In the genomic region with DNA sequence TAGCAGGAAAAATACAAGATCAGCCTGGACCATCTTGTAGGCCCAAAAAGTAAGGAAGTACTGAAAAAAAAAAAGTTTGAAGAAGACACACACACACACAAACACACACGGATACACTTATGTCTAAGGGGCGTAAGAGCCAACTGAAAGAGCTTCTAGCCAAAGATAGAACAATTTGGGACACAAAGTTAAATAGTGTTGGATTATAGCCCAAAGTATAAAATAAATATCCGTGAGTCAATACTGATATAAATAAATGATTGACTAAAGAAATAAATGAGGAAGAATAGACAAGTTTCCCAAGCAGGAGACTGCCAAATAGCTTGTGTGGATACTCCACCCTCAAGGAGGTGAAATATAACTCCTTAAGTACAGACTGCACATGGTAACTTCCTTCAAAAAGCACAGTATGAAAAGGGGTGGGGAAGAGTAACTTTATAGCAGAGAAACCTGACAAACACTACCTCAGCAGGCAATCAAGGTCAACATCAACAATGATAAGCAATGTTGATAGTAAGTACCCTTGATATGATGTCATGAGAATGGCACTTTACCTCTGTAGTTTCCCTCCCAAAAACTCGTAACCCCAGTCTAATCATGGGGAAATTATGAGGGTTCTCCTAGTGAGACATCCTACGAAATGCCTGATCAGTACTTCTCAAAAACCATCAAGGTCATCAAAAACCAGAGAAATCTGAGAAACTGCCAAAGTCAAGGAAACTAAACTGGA, we compare ENCODE assay signal across 16 cellular contexts.
DNase-seq lines count a peak whose midpoint lies in the region; ATAC-seq, FAIRE-seq and TF ChIP-seq lines count a peak whose summit lies in the region.
"Had no signal": no experiment of that assay in that cellular context is flagged by ENCODE, and none has a peak within 500 bp of the region (broad histone marks: within the 10 kb centered on the region; RNA-seq: fewer than 3 reads in every experiment).

No MANE protein-coding gene starts in this region.

- H3K9me3 ChIP-seq in mucosa of descending colon, result no peaks in the 10 kb centered on the region
- H3K9me3 ChIP-seq in upper lobe of right lung, result no peaks in the 10 kb centered on the region
- H3K9me3 ChIP-seq in BE2C, result no peaks in the 10 kb centered on the region

- H3K4me3 ChIP-seq in mucosa of descending colon, result no peak overlapping the region
- no peak overlapping the region for H3K4me3 ChIP-seq in upper lobe of right lung
- H3K4me3 ChIP-seq in BE2C (ENCODE audit: low read depth, low read length), result no peak overlapping the region

- H3K4me1 ChIP-seq in mucosa of descending colon (ENCODE audit: low read depth) (peaks cover 32% of the 10 kb centered on the region), upper lobe of right lung (no peaks in the 10 kb centered on the region), BE2C (no peaks in the 10 kb centered on the region)

- intact Hi-C loops in mucosa of descending colon (cut with DNase I, micrococcal nuclease) (no loop called here), upper lobe of right lung (cut with DNase I) (no loop called here)

- peak; percentile 27 for DNase-seq in NCI-H2029 (lab: John Stamatoyannopoulos, UW)
- no peak for DNase-seq in NCI-H2029 treated with DMSO at 0.1 percent for 48 hours (lab: John Stamatoyannopoulos, UW)
- peak in 1 of 3 donors; percentile 33 for DNase-seq in mucosa of descending colon
- DNase-seq in upper lobe of right lung, result no peak
- no peak for DNase-seq in activated T-cell treated with anti-CD3 and anti-CD28 coated beads, Interleukin-2, amount 50 U/mL, for 48 hours
- no peak for DNase-seq in BE2C
- DNase-seq: C1 segment of cervical spinal cord, DMS153, H9, NCI-H1417 treated with DMSO at 0.1 percent for 48 hours, NCI-H2081 treated with DMSO at 0.1 percent for 48 hours, NCI-H345, Right ventricle myocardium superior had no signal

- peak; percentile 92 for FAIRE-seq in colon (lab: Jason Lieb, UNC)

- peaks cover 6% of the 10 kb centered on the region for H3K36me3 ChIP-seq in mucosa of descending colon (ENCODE audit: low read depth)
- H3K36me3 ChIP-seq in upper lobe of right lung, result no peaks in the 10 kb centered on the region
- H3K36me3 ChIP-seq in BE2C, result no peaks in the 10 kb centered on the region

- H3K27me3 ChIP-seq in upper lobe of right lung (no peaks in the 10 kb centered on the region), BE2C (peaks cover 6% of the 10 kb centered on the region; the same call in 1 of the 2 replicates)

- H3K27ac ChIP-seq in upper lobe of right lung, result no peak overlapping the region

- TF ChIP-seq CTCF in mucosa of descending colon (IDR thresholded peaks at IDR 0.05) (no peak), upper lobe of right lung (IDR thresholded peaks at IDR 0.05) (no peak), BE2C (IDR thresholded peaks at IDR 0.05; ENCODE audit: low read depth, low read length) (no peak)

- ATAC-seq in mucosa of descending colon (peak; percentile 84), upper lobe of right lung (peak; percentile 47), GM21367 (IDR thresholded peaks at IDR 0.05; ENCODE audit: unreplicated experiment) (no peak)
- ATAC-seq: Panc1 had no signal
